In genomic region chr6:31729515-31729978, GRCh38 we compare ENCODE assay signal across 8 cellular contexts. TPM values are rescaled to one million over a fixed set of nuclear protein-coding genes. Genes with fewer than 3 reads are reported as not detected.
DNase-seq lines count a peak whose midpoint lies in the region; ATAC-seq, FAIRE-seq and TF ChIP-seq lines count a peak whose summit lies in the region.

No MANE protein-coding gene starts in this region.

- H3K9ac ChIP-seq in IMR-90 (ENCODE audit: low read depth, low read length) = peak overlapping the region; percentile 81
- peak overlapping the region; percentile 98 for H3K9ac ChIP-seq in SK-N-SH

- peak overlapping the region; percentile 92 for H3K4me2 ChIP-seq in IMR-90 (ENCODE audit: low read depth, low read length)
- H3K4me2 ChIP-seq in SK-N-SH = peak overlapping the region; percentile 98
- H3K4me2 ChIP-seq in osteoblast (ENCODE audit: insufficient read depth, low read length) = peak overlapping the region; percentile 91

- H3K56ac ChIP-seq in IMR-90 (ENCODE audit: extremely low read depth, insufficient read depth, low read length) = peak overlapping the region; percentile 67

- H3F3A ChIP-seq in SK-N-SH (replicated peaks; ENCODE audit: insufficient read depth) = peaks cover 50% of the 10 kb centered on the region

- peak; percentile 73 for FAIRE-seq in GM18507 (lab: Jason Lieb, UNC)

- intact Hi-C loops in IMR-90 (cut with micrococcal nuclease) (loop anchor here (2.0 kb wide), 2 partner anchors 49 to 101 kb away; partner anchors contain the start of gene LY6G5C), head of caudate nucleus (cut with DNase I) (no loop called here), testis (cut with DNase I; ENCODE audit: low total_unique reads) (no loop called here)

- POLR2A ChIA-PET in IMR-90 (lab: Charles Lee; ENCODE audit: unreplicated experiment) (interaction anchor here (0.6 to 1.0 kb wide), 3 partner anchors 28 to 189 kb away, joined by 3 read pairs; no protein-coding TSS in a partner anchor), SK-N-SH (lab: Yijun Ruan, JAX) (interaction anchor here (0.6 to 2.0 kb wide), 13 partner anchors 11 to 183 kb away, joined by 3 to 10 read pairs (median 4); partner anchors contain the start of genes ABHD16A, ATP6V1G2, HSPA1B and LSM2)
- POLR2A ChIA-PET in activated naive CD8-positive, alpha-beta T cell treated with anti-CD3 and anti-CD28 coated beads, Interleukin-2, amount 10 ng/mL, durations not matched to agents 7 days and 5 days (lab: Charles Lee) = interaction anchor here (0.6 to 9.4 kb wide), 20 partner anchors 8 to 109 kb away, joined by 3 to 137 read pairs (median 4); partner anchors contain the start of genes ABHD16A, CLIC1, GPANK1 and HSPA1A

- peak overlapping the region; percentile 72 for H4K91ac ChIP-seq in IMR-90 (ENCODE audit: insufficient read depth, low read depth, low read length)

- H4K5ac ChIP-seq in IMR-90 (ENCODE audit: low read depth, low read length) = peak overlapping the region; percentile 50

- no peaks in the 10 kb centered on the region for H3K9me2 ChIP-seq in SK-N-SH

- no TSS peak for BruUV-seq in IMR-90 (replicated peaks; lab: Mats Ljungman, UMichigan)

- peak overlapping the region; percentile 78 for H2BK120ac ChIP-seq in IMR-90 (ENCODE audit: low read depth, low read length)

- TF ChIP-seq RAD21 in IMR-90 (IDR thresholded peaks at IDR 0.05; ENCODE audit: low read length) = peak; percentile 77
- peak; percentile 79 for TF ChIP-seq RAD21 in SK-N-SH (IDR thresholded peaks at IDR 0.05; ENCODE audit: low read length)

- no CpG with 5 or more reads among the region's 29 CpGs for WGBS in IMR-90 (ENCODE audit: extremely low coverage in 2 of 2, insufficient read length in 1 of 2), 2 experiments
- under 1% methylated on average over 15 of the region's 29 CpGs for WGBS in SK-N-SH (ENCODE audit: low lambda C conversion rate)
- 0 to 1% methylated on average over 28 of the region's 29 CpGs for WGBS in testis, 2 donors

- H3K27me3 Mint-ChIP-seq in activated naive CD8-positive, alpha-beta T cell treated with anti-CD3 and anti-CD28 coated beads, Interleukin-2, amount 10 ng/mL, durations not matched to agents 7 days and 5 days = no peaks in the 10 kb centered on the region

- TF ChIP-seq POLR2A in IMR-90 (IDR thresholded peaks at IDR 0.05; ENCODE audit: low read depth, low read length) (no peak), testis (IDR thresholded peaks at IDR 0.05) (no peak)

- peak overlapping the region; percentile 90 for H2AK5ac ChIP-seq in IMR-90 (ENCODE audit: low read depth, low read length)

- H3K27ac ChIP-seq in IMR-90 (ENCODE audit: insufficient read depth, low read length) (peak overlapping the region; percentile 85), SK-N-SH (ENCODE audit: low read depth in 2 of 2, low read length in 1 of 2) (peak overlapping the region; percentile 94), osteoblast (ENCODE audit: low read depth, low read length) (peak overlapping the region; percentile 87), testis (peak overlapping the region; percentile 94 to 96)

- H3K27me3 ChIP-seq in IMR-90 (ENCODE audit: control insufficient read depth, insufficient read depth, low read length) (no peaks in the 10 kb centered on the region), SK-N-SH (ENCODE audit: insufficient read depth) (no peaks in the 10 kb centered on the region), osteoblast (ENCODE audit: insufficient read depth, low read length) (no peaks in the 10 kb centered on the region), testis (no peaks in the 10 kb centered on the region)

- H3K14ac ChIP-seq in IMR-90 (replicated peaks; ENCODE audit: low read depth, low read length) = peak overlapping the region; percentile 89

- H2AK9ac ChIP-seq in IMR-90 (replicated peaks; ENCODE audit: low read depth, low read length, poor library complexity) = peak overlapping the region; percentile 99

- TF ChIP-seq EP300 in SK-N-SH (IDR thresholded peaks at IDR 0.05; ENCODE audit: borderline replicate concordance in 1 of 2, low read depth in 1 of 2, low read length in 1 of 2) = no peak

- H3K9me3 ChIP-seq in IMR-90 (ENCODE audit: control insufficient read depth, insufficient read depth, low read length) (no peaks in the 10 kb centered on the region), SK-N-SH (no peaks in the 10 kb centered on the region), osteoblast (ENCODE audit: low read depth, low read length) (no peaks in the 10 kb centered on the region), testis (no peaks in the 10 kb centered on the region)

- H3K36me3 Mint-ChIP-seq in activated naive CD8-positive, alpha-beta T cell treated with anti-CD3 and anti-CD28 coated beads, Interleukin-2, amount 10 ng/mL, durations not matched to agents 7 days and 5 days = peaks cover 43% of the 10 kb centered on the region

- peaks cover 32% of the 10 kb centered on the region for H4K20me1 ChIP-seq in IMR-90 (ENCODE audit: insufficient read depth, low read length)
- peaks cover 27% of the 10 kb centered on the region for H4K20me1 ChIP-seq in SK-N-SH (ENCODE audit: insufficient read depth)
- H4K20me1 ChIP-seq in osteoblast (ENCODE audit: insufficient read depth, low read length) = peaks cover 24% of the 10 kb centered on the region

- peaks cover 0 to 50% of the 10 kb centered on the region in 2 experiments; a peak in 3 of 4 replicates for H3K79me1 ChIP-seq in IMR-90 (ENCODE audit: low read depth in 1 of 2, low read length in 2 of 2)

- peak overlapping the region; percentile 45; the same call in 1 of the 3 replicates for H2BK15ac ChIP-seq in IMR-90 (ENCODE audit: low read depth, low read length)

- H2BK20ac ChIP-seq in IMR-90 (ENCODE audit: low read depth, low read length) = 0 out of 2 replicates have a peak overlapping the region, but pooled peaks have one; percentile 6

- H2AFZ ChIP-seq in IMR-90 (replicated peaks; ENCODE audit: low read length, poor library complexity) (peak overlapping the region; percentile 96), SK-N-SH (ENCODE audit: low read depth) (peak overlapping the region; percentile 67), osteoblast (ENCODE audit: low read length) (peak overlapping the region; percentile 82)

- H3K23ac ChIP-seq in IMR-90 (ENCODE audit: low read depth, low read length) = peak overlapping the region; percentile 91; the same call in 1 of the 2 replicates

- H3K4me1 ChIP-seq in IMR-90 (ENCODE audit: control insufficient read depth, insufficient read depth, low read length) = peaks cover 7% of the 10 kb centered on the region
- peaks cover 18 to 21% of the 10 kb centered on the region in 2 experiments; a peak in 2 of 4 replicates for H3K4me1 ChIP-seq in SK-N-SH (ENCODE audit: control insufficient read depth in 1 of 2, insufficient read depth in 2 of 2, low read depth in 1 of 2, low read length in 1 of 2)
- H3K4me1 ChIP-seq in osteoblast (ENCODE audit: insufficient read depth, low read length) = peaks cover 24% of the 10 kb centered on the region
- H3K4me1 ChIP-seq in testis = peaks cover 10% of the 10 kb centered on the region

- peak overlapping the region; percentile 17 to 82; a peak in 2 of 4 replicates for H4K8ac ChIP-seq in IMR-90 (ENCODE audit: low read depth in 2 of 2, low read length in 2 of 2)

- peak overlapping the region; percentile 85 for H3K4me3 ChIP-seq in IMR-90 (ENCODE audit: insufficient read depth, low read depth, low read length)
- peak overlapping the region; percentile 90 to 93 for H3K4me3 ChIP-seq in SK-N-SH (ENCODE audit: low read depth in 2 of 2, low read length in 1 of 2)
- H3K4me3 ChIP-seq in osteoblast (ENCODE audit: insufficient read depth, low read length) = peak overlapping the region; percentile 92
- peak overlapping the region; percentile 66 to 85 for H3K4me3 ChIP-seq in testis

- peaks cover 46% of the 10 kb centered on the region for H3K79me2 ChIP-seq in SK-N-SH (ENCODE audit: insufficient read depth)
- peaks cover 29% of the 10 kb centered on the region for H3K79me2 ChIP-seq in osteoblast (ENCODE audit: insufficient read depth, low read length)

- H3K27ac Mint-ChIP-seq in activated naive CD8-positive, alpha-beta T cell treated with anti-CD3 and anti-CD28 coated beads, Interleukin-2, amount 10 ng/mL, durations not matched to agents 7 days and 5 days = peak overlapping the region; percentile 88

- TF ChIP-seq CTCF in IMR-90 (conservative IDR thresholded peaks at IDR 0.05; ENCODE audit: low read depth, low read length) = peak; percentile 67
- TF ChIP-seq CTCF in SK-N-SH (IDR thresholded peaks at IDR 0.05) = no peak
- no peak for TF ChIP-seq CTCF in osteoblast (IDR thresholded peaks at IDR 0.05; ENCODE audit: extremely low read depth, low read depth, low read length)
- peak; percentile 2 to 72 (median 51) for TF ChIP-seq CTCF in testis (IDR thresholded peaks at IDR 0.05)

- ATAC-seq in IMR-90 (ENCODE audit: low read depth) = peak; percentile 81
- ATAC-seq in activated naive CD8-positive, alpha-beta T cell treated with anti-CD3 and anti-CD28 coated beads, Interleukin-2, amount 10 ng/mL, durations not matched to agents 7 days and 5 days (ENCODE audit: low read depth) = peak; percentile 57

- H3K18ac ChIP-seq in IMR-90 (ENCODE audit: low read depth, low read length) = peak overlapping the region; percentile 66; the same call in 1 of the 2 replicates

- DNase-seq in A172 (ENCODE audit: low spot score) (peak; percentile 87), GM18507 (ENCODE audit: extremely low spot score, insufficient read length, low read depth) (no peak), IMR-90 (peak; percentile 79), SK-N-SH (peak; percentile 93), head of caudate nucleus (peak; percentile 58 to 89 (median 79)), osteoblast (ENCODE audit: insufficient read length, low spot score, missing footprints) (peak; percentile 99), testis (peak; percentile 93)
- peak; percentile 84 for DNase-seq in activated naive CD8-positive, alpha-beta T cell treated with anti-CD3 and anti-CD28 coated beads, Interleukin-2, amount 10 ng/mL, durations not matched to agents 7 days and 5 days

- peak overlapping the region; percentile 98 for H3K4me3 Mint-ChIP-seq in activated naive CD8-positive, alpha-beta T cell treated with anti-CD3 and anti-CD28 coated beads, Interleukin-2, amount 10 ng/mL, durations not matched to agents 7 days and 5 days

- peaks cover 50% of the 10 kb centered on the region for H3K36me3 ChIP-seq in IMR-90 (ENCODE audit: control insufficient read depth, insufficient read depth, low read length)
- H3K36me3 ChIP-seq in SK-N-SH (replicated peaks in 1 of 2; ENCODE audit: control insufficient read depth in 1 of 2, insufficient read depth in 2 of 2, low read length in 1 of 2) = peaks cover 52 to 60% of the 10 kb centered on the region in 2 experiments
- H3K36me3 ChIP-seq in osteoblast (ENCODE audit: insufficient read depth, low read length) = peaks cover 56% of the 10 kb centered on the region
- H3K36me3 ChIP-seq in testis (ENCODE audit: low read depth, missing control alignments) = no peaks in the 10 kb centered on the region

- peaks cover 59% of the 10 kb centered on the region for H3K4me1 Mint-ChIP-seq in activated naive CD8-positive, alpha-beta T cell treated with anti-CD3 and anti-CD28 coated beads, Interleukin-2, amount 10 ng/mL, durations not matched to agents 7 days and 5 days

- peak overlapping the region; percentile 83 for H2BK5ac ChIP-seq in IMR-90 (ENCODE audit: low read depth, low read length, poor library complexity, severe bottlenecking)

- dilution Hi-C loops in IMR-90 (cut with HindIII; ENCODE audit: low sequenced_read_pairs, unreplicated experiment) = no loop called here

- in situ Hi-C loops in IMR-90 (cut with MboI; ENCODE audit: low sequenced_read_pairs) = no loop called here

- peak overlapping the region; percentile 92 for H3K4ac ChIP-seq in IMR-90 (ENCODE audit: low read depth, low read length)

- CTCF ChIA-PET in IMR-90 (lab: Yijun Ruan, JAX) (interaction anchor here (0.5 to 0.9 kb wide), 3 partner anchors 21 to 48 kb away, joined by 3 read pairs; partner anchors contain the start of gene LY6G5C), SK-N-SH (lab: Yijun Ruan, JAX) (interaction anchor here (0.7 to 7.3 kb wide), 38 partner anchors 9 to 230 kb away, joined by 3 to 45 read pairs (median 4); partner anchors contain the start of genes ABHD16A, ATP6V1G2, EHMT2 and GPANK1)

- peaks cover 5% of the 10 kb centered on the region for H3K9me1 ChIP-seq in IMR-90 (ENCODE audit: insufficient read depth, low read length)

- H3K9me3 Mint-ChIP-seq in activated naive CD8-positive, alpha-beta T cell treated with anti-CD3 and anti-CD28 coated beads, Interleukin-2, amount 10 ng/mL, durations not matched to agents 7 days and 5 days = no peaks in the 10 kb centered on the region

RNA-seq across cellular contexts. Expression of gene DDAH2, which starts 0.4 kb away (rescaled TPM):
- total RNA-seq in A172 (2014; rRNA removed; shearing (Covaris generic)) = 134 and 166 TPM in 2 replicates
- total RNA-seq in IMR-90 (2012; rRNA removed) = 40.0 and 40.7 TPM in 2 replicates
- polyA plus RNA-seq in IMR-90 (2012; rRNA removed) = 57.9 and 58.4 TPM in 2 replicates
- polyA plus RNA-seq in IMR-90 (2012; cell fraction: cytosol; rRNA removed) = 82.7 and 118 TPM in 2 replicates
- 29.0 and 72.3 TPM in 2 replicates for polyA plus RNA-seq in IMR-90 (2012; cell fraction: nucleus; rRNA removed; ENCODE audit: low replicate concordance)
- polyA plus RNA-seq in SK-N-SH (2012; rRNA removed) = 147 and 180 TPM in 2 replicates
- polyA plus RNA-seq in SK-N-SH (2012; cell fraction: cytosol; rRNA removed) = 91.7 and 126 TPM in 2 replicates
- polyA plus RNA-seq in SK-N-SH (2012; cell fraction: nucleus; rRNA removed) = 130 and 185 TPM in 2 replicates
- 10 to 100 TPM; 28.3 to 29.1 TPM for total RNA-seq in activated naive CD8-positive, alpha-beta T cell treated with anti-CD3 and anti-CD28 coated beads, Interleukin-2, amount 10 ng/mL, durations not matched to agents 7 days and 5 days
- total RNA-seq in osteoblast = 96.6 and 97.5 TPM in 2 replicates
- total RNA-seq in testis = 10 to 100 TPM; 19.6 to 38.0 TPM
- polyA plus RNA-seq in testis (ENCODE audit: insufficient read depth, low read depth, low replicate concordance) = 50.8 TPM

RNA-seq across cellular contexts. Expression of gene MPIG6B, which starts 6.4 kb away (rescaled TPM):
- not detected in 2 replicates for total RNA-seq in A172 (2014; rRNA removed; shearing (Covaris generic))
- total RNA-seq in IMR-90 (2012; rRNA removed) (not detected in 2 replicates), osteoblast (not detected in 2 replicates), testis (under 1 TPM; 0.74 to 0.94 TPM)
- polyA plus RNA-seq in IMR-90 (2012; rRNA removed) (not detected in 2 replicates), SK-N-SH (2012; rRNA removed) (not detected in 2 replicates), testis (ENCODE audit: insufficient read depth, low read depth, low replicate concordance) (1.3 TPM)
- not detected in 2 replicates for polyA plus RNA-seq in IMR-90 (2012; cell fraction: cytosol; rRNA removed)
- polyA plus RNA-seq in IMR-90 (2012; cell fraction: nucleus; rRNA removed; ENCODE audit: low replicate concordance) = 0.03 TPM in 1 of 2 replicates, not detected in the other
- not detected in 2 replicates for polyA plus RNA-seq in SK-N-SH (2012; cell fraction: cytosol; rRNA removed)
- not detected in 2 replicates for polyA plus RNA-seq in SK-N-SH (2012; cell fraction: nucleus; rRNA removed)
- total RNA-seq in activated naive CD8-positive, alpha-beta T cell treated with anti-CD3 and anti-CD28 coated beads, Interleukin-2, amount 10 ng/mL, durations not matched to agents 7 days and 5 days = 1 to 10 TPM; 1.2 to 1.5 TPM

RNA-seq across cellular contexts. Expression of gene CLIC1, which starts 6.8 kb away (rescaled TPM):
- 927 and 1,153 TPM in 2 replicates for total RNA-seq in A172 (2014; rRNA removed; shearing (Covaris generic))
- total RNA-seq in IMR-90 (2012; rRNA removed) = 992 and 1,185 TPM in 2 replicates
- polyA plus RNA-seq in IMR-90 (2012; rRNA removed) = 692 and 706 TPM in 2 replicates
- 504 and 583 TPM in 2 replicates for polyA plus RNA-seq in IMR-90 (2012; cell fraction: cytosol; rRNA removed)
- polyA plus RNA-seq in IMR-90 (2012; cell fraction: nucleus; rRNA removed; ENCODE audit: low replicate concordance) = 164 and 178 TPM in 2 replicates
- polyA plus RNA-seq in SK-N-SH (2012; rRNA removed) = 520 and 569 TPM in 2 replicates
- 391 and 518 TPM in 2 replicates for polyA plus RNA-seq in SK-N-SH (2012; cell fraction: cytosol; rRNA removed)
- polyA plus RNA-seq in SK-N-SH (2012; cell fraction: nucleus; rRNA removed) = 233 and 286 TPM in 2 replicates
- 100 to 1,000 TPM; 425 to 456 TPM for total RNA-seq in activated naive CD8-positive, alpha-beta T cell treated with anti-CD3 and anti-CD28 coated beads, Interleukin-2, amount 10 ng/mL, durations not matched to agents 7 days and 5 days
- 502 and 581 TPM in 2 replicates for total RNA-seq in osteoblast
- 10 to 100 TPM; 35.4 to 93.5 TPM for total RNA-seq in testis
- polyA plus RNA-seq in testis (ENCODE audit: insufficient read depth, low read depth, low replicate concordance) = 130 TPM

RNA-seq across cellular contexts. Expression of gene LY6G6C, which starts 8.0 kb away (rescaled TPM):
- not detected in 2 replicates for total RNA-seq in A172 (2014; rRNA removed; shearing (Covaris generic))
- not detected in 2 replicates for total RNA-seq in IMR-90 (2012; rRNA removed)
- polyA plus RNA-seq in IMR-90 (2012; rRNA removed) = not detected in 2 replicates
- not detected in 2 replicates for polyA plus RNA-seq in IMR-90 (2012; cell fraction: cytosol; rRNA removed)
- 0.26 and 0.48 TPM in 2 replicates for polyA plus RNA-seq in IMR-90 (2012; cell fraction: nucleus; rRNA removed; ENCODE audit: low replicate concordance)
- polyA plus RNA-seq in SK-N-SH (2012; rRNA removed) = 0.08 TPM in 1 of 2 replicates, not detected in the other
- polyA plus RNA-seq in SK-N-SH (2012; cell fraction: cytosol; rRNA removed) = not detected in 2 replicates
- polyA plus RNA-seq in SK-N-SH (2012; cell fraction: nucleus; rRNA removed) = 0.36 and 0.37 TPM in 2 replicates
- total RNA-seq in activated naive CD8-positive, alpha-beta T cell treated with anti-CD3 and anti-CD28 coated beads, Interleukin-2, amount 10 ng/mL, durations not matched to agents 7 days and 5 days = not detected
- not detected in 2 replicates for total RNA-seq in osteoblast
- under 1 TPM in 1 of 2 donors, not detected in 1; 0.39 TPM for total RNA-seq in testis
- 1.4 TPM for polyA plus RNA-seq in testis (ENCODE audit: insufficient read depth, low read depth, low replicate concordance)

RNA-seq across cellular contexts. Expression of gene MSH5, which starts 10.3 kb away (rescaled TPM):
- total RNA-seq in A172 (2014; rRNA removed; shearing (Covaris generic)) = 3.2 and 6.1 TPM in 2 replicates
- total RNA-seq in IMR-90 (2012; rRNA removed) (4.7 and 5.6 TPM in 2 replicates), osteoblast (12.4 and 13.0 TPM in 2 replicates), testis (100 to 1,000 TPM in 1 of 2 donors, 10 to 100 TPM in 1; 77.6 to 135 TPM)
- polyA plus RNA-seq in IMR-90 (2012; rRNA removed) (14.5 and 15.7 TPM in 2 replicates), SK-N-SH (2012; rRNA removed) (16.0 and 19.5 TPM in 2 replicates), testis (ENCODE audit: insufficient read depth, low read depth, low replicate concordance) (36.2 TPM)
- polyA plus RNA-seq in IMR-90 (2012; cell fraction: cytosol; rRNA removed) = 2.4 and 9.8 TPM in 2 replicates
- 112 and 132 TPM in 2 replicates for polyA plus RNA-seq in IMR-90 (2012; cell fraction: nucleus; rRNA removed; ENCODE audit: low replicate concordance)
- polyA plus RNA-seq in SK-N-SH (2012; cell fraction: cytosol; rRNA removed) = 4.2 and 5.4 TPM in 2 replicates
- 143 and 155 TPM in 2 replicates for polyA plus RNA-seq in SK-N-SH (2012; cell fraction: nucleus; rRNA removed)
- total RNA-seq in activated naive CD8-positive, alpha-beta T cell treated with anti-CD3 and anti-CD28 coated beads, Interleukin-2, amount 10 ng/mL, durations not matched to agents 7 days and 5 days = 10 to 100 TPM; 59.2 to 68.2 TPM

Comparison
In these comparisons a context has a peak if more than half of its experiments do, and no peak if none do; other contexts are left out.
1. CTCF ChIP-seq: peak in IMR-90 (single experiment) and testis (3 of 3); none in SK-N-SH (single experiment) and osteoblast (single experiment).
2. Peak in every context shown above with its lines, with median percentiles within 50 percentile points of each other: H2AFZ ChIP-seq, H3K27ac ChIP-seq, H3K4me2 ChIP-seq and H3K4me3 ChIP-seq.